In the genomic region with DNA sequence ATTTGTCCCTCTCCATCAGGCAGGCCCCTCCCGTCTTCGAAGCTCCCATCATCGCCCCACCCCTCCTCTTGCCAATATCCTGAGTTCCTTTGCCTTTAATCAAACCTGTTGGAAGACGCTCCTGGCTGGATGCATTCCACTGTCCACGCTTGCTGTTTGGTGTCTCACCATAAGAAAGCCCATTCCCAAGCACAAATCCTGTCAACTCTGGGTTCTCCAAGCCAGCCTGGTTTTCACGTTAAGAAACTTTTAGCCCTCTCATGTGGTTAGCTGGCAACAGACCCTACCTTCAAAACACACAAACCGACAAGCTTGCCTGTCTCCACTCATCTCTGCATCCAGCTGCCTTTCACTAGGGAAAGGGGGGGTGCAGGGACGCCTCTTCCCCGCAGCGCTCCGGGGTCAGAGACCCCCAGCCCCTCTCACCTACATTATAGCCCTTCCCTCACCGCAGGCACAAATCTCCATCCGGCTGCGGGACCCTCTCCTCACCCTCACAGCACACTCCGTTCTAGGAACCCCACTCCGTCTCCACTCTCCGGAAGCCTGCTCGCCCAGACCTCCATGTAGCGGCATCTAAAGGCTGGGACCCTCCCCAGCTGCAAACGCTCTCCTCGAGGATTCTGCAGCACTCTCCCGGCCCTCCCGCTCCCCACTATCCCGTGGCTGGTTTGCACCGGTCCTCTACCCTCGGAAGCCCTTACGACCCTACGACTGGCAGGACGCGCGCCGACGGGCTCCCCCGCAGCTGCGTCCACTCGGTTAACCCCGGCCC, we compare ENCODE assay signal across 8 cellular contexts. TPM values are rescaled to one million over a fixed set of nuclear protein-coding genes. Genes with fewer than 3 reads are reported as not detected.
A peak's percentile ranks its signal among the peaks of the same experiment; 100 is the strongest.
DNase-seq lines count a peak whose midpoint lies in the region; ATAC-seq lines count a peak whose summit lies in the region.

No MANE protein-coding gene starts in this region.

- H3K4me3 ChIP-seq in SJSA1 (peak overlapping the region; percentile 97), esophagus (ENCODE audit: low read depth in 1 of 2, low read length in 2 of 2) (peak overlapping the region; percentile 70 to 94), neuronal stem cell (ENCODE audit: low read length in 2 of 2) (peak overlapping the region; percentile 75 to 97)

- H4K8ac ChIP-seq in neuronal stem cell (ENCODE audit: low read depth, low read length): no peak overlapping the region

- H2AK5ac ChIP-seq in neuronal stem cell (ENCODE audit: low read depth, low read length): no peak overlapping the region

- H3K27ac ChIP-seq in SJSA1 (peak overlapping the region; percentile 82), esophagus (ENCODE audit: low read depth in 2 of 2, low read length in 1 of 2) (peak overlapping the region; percentile 84 to 96), neuronal stem cell (replicated peaks; ENCODE audit: low read length) (no peak overlapping the region)

- no peak overlapping the region for H2BK120ac ChIP-seq in neuronal stem cell (ENCODE audit: low read depth, low read length)

- H2BK12ac ChIP-seq in neuronal stem cell (ENCODE audit: low read length): no peak overlapping the region

- no peak overlapping the region for H3K14ac ChIP-seq in neuronal stem cell (ENCODE audit: low read length)

- H4K91ac ChIP-seq in neuronal stem cell (ENCODE audit: low read depth, low read length, poor library complexity): no peak overlapping the region

- DNase-seq in activated T-cell treated with anti-CD3 and anti-CD28 coated beads, Interleukin-2, amount 50 U/mL, for 4 hours: no peak
- no peak for DNase-seq in activated T-cell treated with anti-CD3 and anti-CD28 coated beads for 4 hours
- peak in 1 of 2 experiments; percentile 17 for DNase-seq in SJSA1 (ENCODE audit: low read depth in 1 of 2, low spot score in 2 of 2)
- DNase-seq in neuronal stem cell (ENCODE audit: low spot score): no peak
- no peak for DNase-seq in NCI-H446 treated with DMSO at 0.1 percent for 48 hours (lab: John Stamatoyannopoulos, UW)
- DNase-seq in NCI-H2171 treated with DMSO at 0.1 percent for 48 hours (lab: John Stamatoyannopoulos, UW): no peak

- no peak overlapping the region for H3K4ac ChIP-seq in neuronal stem cell (ENCODE audit: low read length)

- H2BK5ac ChIP-seq in neuronal stem cell (ENCODE audit: low read length): no peak overlapping the region

- H3K18ac ChIP-seq in neuronal stem cell (ENCODE audit: low read length): peak overlapping the region; percentile 84

- peaks cover 52% of the 10 kb centered on the region for H3K4me1 Mint-ChIP-seq in activated T-cell treated with anti-CD3 and anti-CD28 coated beads, Interleukin-2, amount 50 U/mL, for 4 hours (ENCODE audit: low read depth)

- peaks cover 4% of the 10 kb centered on the region for H3K79me1 ChIP-seq in neuronal stem cell (ENCODE audit: low read depth, low read length)

- H3K4me3 Mint-ChIP-seq in activated T-cell treated with anti-CD3 and anti-CD28 coated beads, Interleukin-2, amount 50 U/mL, for 4 hours: peak overlapping the region; percentile 88

- no peak overlapping the region for H2BK15ac ChIP-seq in neuronal stem cell (ENCODE audit: low read length)

- H3K9ac ChIP-seq in neuronal stem cell (ENCODE audit: low read depth, low read length, poor library complexity): peak overlapping the region; percentile 98

- peaks cover 12% of the 10 kb centered on the region for H3K36me3 ChIP-seq in SJSA1
- peaks cover 0 to 2% of the 10 kb centered on the region in 2 donors for H3K36me3 ChIP-seq in esophagus (ENCODE audit: control insufficient read depth in 2 of 2, insufficient read depth in 2 of 2, low read length in 1 of 2)
- H3K36me3 ChIP-seq in neuronal stem cell (replicated peaks in 1 of 2; ENCODE audit: control insufficient read depth in 2 of 2, insufficient read depth in 2 of 2, low read length in 2 of 2): peaks cover 0 to 17% of the 10 kb centered on the region in 2 donors

- peak overlapping the region; percentile 100 for H2AFZ ChIP-seq in neuronal stem cell (ENCODE audit: low read length)

- peaks cover 2% of the 10 kb centered on the region for H3K36me3 Mint-ChIP-seq in activated T-cell treated with anti-CD3 and anti-CD28 coated beads, Interleukin-2, amount 50 U/mL, for 4 hours (ENCODE audit: insufficient read depth)

- H3K4me1 ChIP-seq in SJSA1 (replicated peaks) (peaks cover 13% of the 10 kb centered on the region), esophagus (ENCODE audit: control insufficient read depth in 2 of 2, insufficient read depth in 2 of 2, low read length in 1 of 2) (peaks cover 7 to 14% of the 10 kb centered on the region in 2 donors), neuronal stem cell (ENCODE audit: control insufficient read depth in 2 of 2, insufficient read depth in 1 of 2, low read depth in 1 of 2, low read length in 2 of 2) (peaks cover 6 to 7% of the 10 kb centered on the region in 2 donors)

- peak overlapping the region; percentile 16 for H3K23ac ChIP-seq in neuronal stem cell (ENCODE audit: low read depth, low read length, poor library complexity)

- no peaks in the 10 kb centered on the region for H3K9me3 Mint-ChIP-seq in activated T-cell treated with anti-CD3 and anti-CD28 coated beads, Interleukin-2, amount 50 U/mL, for 4 hours

- H3K4me2 ChIP-seq in neuronal stem cell (ENCODE audit: insufficient read depth, low read length, poor library complexity, severe bottlenecking): peak overlapping the region; percentile 92

- 4% methylated on average over 36 to 37 of the region's 37 CpGs for WGBS in esophagus, 2 donors
- WGBS in neuronal stem cell (ENCODE audit: extremely low coverage in 2 of 2, insufficient read length in 2 of 2, insufficient replicate concordance in 1 of 2), 2 donors: no CpG with 5 or more reads among the region's 37 CpGs

- H3K9me3 ChIP-seq in SJSA1 (replicated peaks) (no peaks in the 10 kb centered on the region), esophagus (ENCODE audit: control insufficient read depth in 2 of 2, insufficient read depth in 1 of 2, low read depth in 1 of 2, low read length in 1 of 2) (no peaks in the 10 kb centered on the region), neuronal stem cell (replicated peaks in 1 of 2; ENCODE audit: control insufficient read depth in 2 of 2, insufficient read depth in 1 of 2, low read depth in 1 of 2, low read length in 2 of 2) (no peaks in the 10 kb centered on the region)

- H3K27me3 Mint-ChIP-seq in activated T-cell treated with anti-CD3 and anti-CD28 coated beads, Interleukin-2, amount 50 U/mL, for 4 hours (ENCODE audit: low read depth): no peaks in the 10 kb centered on the region

- H3K27me3 ChIP-seq in SJSA1 (replicated peaks): no peaks in the 10 kb centered on the region
- H3K27me3 ChIP-seq in esophagus (ENCODE audit: control insufficient read depth in 1 of 2, insufficient read depth in 2 of 2, low read length in 2 of 2): no peaks in the 10 kb centered on the region
- H3K27me3 ChIP-seq in neuronal stem cell (ENCODE audit: control insufficient read depth in 3 of 3, insufficient read depth in 3 of 3, low read depth in 1 of 3, low read length in 3 of 3): no peaks in the 10 kb centered on the region

- ATAC-seq in activated T-cell treated with anti-CD3 and anti-CD28 coated beads, Interleukin-2, amount 50 U/mL, for 4 hours: no peak
- ATAC-seq in GM18873 (IDR thresholded peaks at IDR 0.05; ENCODE audit: low FRiP score, unreplicated experiment): no peak

RNA-seq across cellular contexts. Expression of a gene that starts 1.0 kb away (rescaled TPM):
- 10 to 100 TPM; 31.8 to 34.7 (median 33.0) TPM for total RNA-seq in activated T-cell treated with anti-CD3 and anti-CD28 coated beads, Interleukin-2, amount 50 U/mL, for 4 hours
- 22.7 and 39.7 TPM in 2 replicates for total RNA-seq in SJSA1 (2014; rRNA removed; shearing (Covaris generic))
- polyA plus RNA-seq in esophagus: 10 to 100 TPM; 30.9 to 32.0 TPM
- 18.3 TPM for polyA plus RNA-seq in neuronal stem cell (2013, experiment 1 of 2)
- polyA plus RNA-seq in neuronal stem cell (2013, experiment 2 of 2): 18.3 TPM

RNA-seq across cellular contexts. Expression of a gene that starts 1.0 kb away (rescaled TPM):
- 1 to 10 TPM in 2 of 3 donors, under 1 TPM in 1; 0.84 to 1.1 (median 1.0) TPM for total RNA-seq in activated T-cell treated with anti-CD3 and anti-CD28 coated beads, Interleukin-2, amount 50 U/mL, for 4 hours
- 0.24 TPM in 1 of 2 replicates, not detected in the other for total RNA-seq in SJSA1 (2014; rRNA removed; shearing (Covaris generic))
- 1 to 10 TPM; 1.8 to 5.6 TPM for polyA plus RNA-seq in esophagus
- polyA plus RNA-seq in neuronal stem cell (2013, experiment 1 of 2): 4.3 TPM
- 4.8 TPM for polyA plus RNA-seq in neuronal stem cell (2013, experiment 2 of 2)

RNA-seq across cellular contexts. Expression of a gene that starts 46.9 kb away (rescaled TPM):
- total RNA-seq in activated T-cell treated with anti-CD3 and anti-CD28 coated beads, Interleukin-2, amount 50 U/mL, for 4 hours: 10 to 100 TPM; 88.9 to 96.6 (median 95.1) TPM
- total RNA-seq in SJSA1 (2014; rRNA removed; shearing (Covaris generic)): 11.9 and 14.1 TPM in 2 replicates
- polyA plus RNA-seq in esophagus: 10 to 100 TPM; 16.8 to 21.4 TPM
- polyA plus RNA-seq in neuronal stem cell (2013, experiment 1 of 2): 4.6 TPM
- polyA plus RNA-seq in neuronal stem cell (2013, experiment 2 of 2): 4.5 TPM

RNA-seq across cellular contexts. Expression of a gene that starts 54.7 kb away (rescaled TPM):
- 10 to 100 TPM; 26.2 to 31.3 (median 29.8) TPM for total RNA-seq in activated T-cell treated with anti-CD3 and anti-CD28 coated beads, Interleukin-2, amount 50 U/mL, for 4 hours
- total RNA-seq in SJSA1 (2014; rRNA removed; shearing (Covaris generic)): 14.7 and 17.4 TPM in 2 replicates
- polyA plus RNA-seq in esophagus: 10 to 100 TPM in 1 of 2 donors, 1 to 10 TPM in 1; 7.3 to 10.4 TPM
- polyA plus RNA-seq in neuronal stem cell (2013, experiment 1 of 2): 45.7 TPM
- polyA plus RNA-seq in neuronal stem cell (2013, experiment 2 of 2): 46.4 TPM

RNA-seq across cellular contexts. Expression of a gene that starts 54.7 kb away (rescaled TPM):
- total RNA-seq in activated T-cell treated with anti-CD3 and anti-CD28 coated beads, Interleukin-2, amount 50 U/mL, for 4 hours: not detected
- not detected in 2 replicates for total RNA-seq in SJSA1 (2014; rRNA removed; shearing (Covaris generic))
- polyA plus RNA-seq in esophagus: under 1 TPM in 1 of 2 donors, not detected in 1; 0.02 TPM
- polyA plus RNA-seq in neuronal stem cell (2013, experiment 1 of 2): 0.25 TPM
- 0.29 TPM for polyA plus RNA-seq in neuronal stem cell (2013, experiment 2 of 2)
